In the genomic region with DNA sequence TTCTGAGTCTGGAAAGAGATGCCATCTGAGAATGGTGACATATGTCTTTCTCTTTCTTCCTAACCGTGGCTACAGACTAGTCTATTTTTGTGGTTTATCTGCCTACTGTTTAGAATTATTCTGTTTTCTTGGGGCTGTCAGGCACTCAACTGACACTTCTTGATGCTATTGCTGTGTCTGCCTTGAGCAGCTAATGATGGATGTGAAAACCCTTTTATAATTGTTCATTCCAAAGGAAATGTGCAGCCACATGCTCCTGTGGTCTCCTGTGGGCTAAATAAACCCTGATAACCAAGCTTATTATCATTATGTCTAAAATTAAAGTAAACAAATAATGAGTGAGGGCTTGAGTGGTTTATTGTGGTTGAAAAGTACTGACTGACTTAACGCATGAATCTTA, we compare ENCODE assay signal across 16 cellular contexts. TPM values are rescaled to one million over a fixed set of nuclear protein-coding genes. Genes with fewer than 3 reads are reported as not detected.
DNase-seq lines count a peak whose midpoint lies in the region; ATAC-seq and TF ChIP-seq lines count a peak whose summit lies in the region.
"Had no signal": no experiment of that assay in that cellular context is flagged by ENCODE, and none has a peak within 500 bp of the region (broad histone marks: within the 10 kb centered on the region; RNA-seq: fewer than 3 reads in every experiment).

No MANE protein-coding gene starts in this region.

- TF ChIP-seq CTCF in brain (conservative IDR thresholded peaks at IDR 0.05): no peak
- no peak for TF ChIP-seq CTCF in neural cell (IDR thresholded peaks at IDR 0.05; ENCODE audit: poor library complexity, severe bottlenecking)
- TF ChIP-seq CTCF in activated CD8-positive, alpha-beta T cell treated with anti-CD3 and anti-CD28 coated beads for 36 hours (IDR thresholded peaks at IDR 0.05): no peak
- no peak for TF ChIP-seq CTCF in Calu3 (IDR thresholded peaks at IDR 0.05; ENCODE audit: unreplicated experiment)

- H3K27ac Mint-ChIP-seq in brain (peak overlapping the region in 4 of 5 experiments; percentile 36 to 94 (median 64)), Calu3 (ENCODE audit: unreplicated experiment) (no peak overlapping the region)
- no peak overlapping the region for H3K27ac Mint-ChIP-seq in activated CD8-positive, alpha-beta T cell treated with anti-CD3 and anti-CD28 coated beads for 36 hours
- H3K27ac Mint-ChIP-seq: CD4-positive, alpha-beta memory T cell had no signal

- POLR2A ChIA-PET in activated CD8-positive, alpha-beta T cell treated with anti-CD3 and anti-CD28 coated beads for 36 hours (lab: Charles Lee): no interaction called here

- H3K4me1 Mint-ChIP-seq in brain (peaks cover 25% of the 10 kb centered on the region), Calu3 (ENCODE audit: low read depth, unreplicated experiment) (peaks cover 19% of the 10 kb centered on the region)
- H3K4me1 Mint-ChIP-seq in activated CD8-positive, alpha-beta T cell treated with anti-CD3 and anti-CD28 coated beads for 36 hours (ENCODE audit: low read depth): no peaks in the 10 kb centered on the region
- H3K4me1 Mint-ChIP-seq: CD4-positive, alpha-beta memory T cell had no signal

- no peak overlapping the region for H3K27ac ChIP-seq in neural cell (ENCODE audit: low read length)
- H3K27ac ChIP-seq: PC-9 had no signal

- H3K9ac ChIP-seq in neural cell (ENCODE audit: low read length): no peak overlapping the region

- no peak for ATAC-seq in activated CD8-positive, alpha-beta T cell treated with anti-CD3 and anti-CD28 coated beads for 36 hours
- no peak for ATAC-seq in HG02759 (IDR thresholded peaks at IDR 0.05; ENCODE audit: unreplicated experiment)

- no peaks in the 10 kb centered on the region for H3K36me3 Mint-ChIP-seq in brain
- no peaks in the 10 kb centered on the region for H3K36me3 Mint-ChIP-seq in activated CD8-positive, alpha-beta T cell treated with anti-CD3 and anti-CD28 coated beads for 36 hours (ENCODE audit: low read depth)
- H3K36me3 Mint-ChIP-seq in Calu3 (ENCODE audit: insufficient read depth, unreplicated experiment): peaks cover 9% of the 10 kb centered on the region
- H3K36me3 Mint-ChIP-seq: CD4-positive, alpha-beta memory T cell had no signal

- no peaks in the 10 kb centered on the region for H3K9me3 ChIP-seq in neural cell (ENCODE audit: low read length)
- H3K9me3 ChIP-seq: BE2C had no signal

- no peaks in the 10 kb centered on the region for H3K79me2 ChIP-seq in neural cell (replicated peaks; ENCODE audit: insufficient read depth, low read length)

- no TSS peak for BruUV-seq in Calu3 (replicated peaks; lab: Mats Ljungman, UMichigan)

- DNase-seq in NCI-H2107 treated with DMSO at 0.1 percent for 48 hours (lab: John Stamatoyannopoulos, UW; ENCODE audit: unreplicated experiment) (peak; percentile 36), NCI-H2107 (lab: John Stamatoyannopoulos, UW) (no peak), NCI-H1105 (lab: John Stamatoyannopoulos, UW) (peak; percentile 2), Calu3 (no peak)
- DNase-seq in activated CD8-positive, alpha-beta T cell treated with anti-CD3 and anti-CD28 coated beads for 36 hours: no peak
- DNase-seq: 8988T; BE2C; CD4-positive, alpha-beta memory T cell; GDM1; HCEC 1CT; KBM-7; NCI-H748 treated with DMSO at 0.1 percent for 48 hours; PC-9 had no signal

- peak; percentile 64 for TF ChIP-seq EP300 in neural cell (conservative IDR thresholded peaks at IDR 0.05; ENCODE audit: poor library complexity, severe bottlenecking)

- CTCF ChIA-PET in activated CD8-positive, alpha-beta T cell treated with anti-CD3 and anti-CD28 coated beads for 36 hours (lab: Charles Lee): interaction anchor here (1.4 kb wide), 1 partner anchor 13 kb away, joined by 3 read pairs; no protein-coding TSS in a partner anchor
- CTCF ChIA-PET in Calu3 (lab: Charles Lee): no interaction called here

- no peaks in the 10 kb centered on the region for H4K20me1 ChIP-seq in neural cell (ENCODE audit: insufficient read depth)

- intact Hi-C loops in activated CD8-positive, alpha-beta T cell treated with anti-CD3 and anti-CD28 coated beads for 36 hours (cut with micrococcal nuclease): no loop called here
- intact Hi-C loops in Calu3 (cut with micrococcal nuclease; ENCODE audit: unreplicated experiment): loop anchor here (5.0 kb wide), 1 partner anchor 52 kb away; the partner anchor contains the start of gene CXADR

- H3K36me3 ChIP-seq in neural cell (ENCODE audit: insufficient read depth, low read length): no peaks in the 10 kb centered on the region
- H3K36me3 ChIP-seq: BE2C had no signal

- peaks cover 7% of the 10 kb centered on the region for H3K27me3 Mint-ChIP-seq in brain
- H3K27me3 Mint-ChIP-seq in activated CD8-positive, alpha-beta T cell treated with anti-CD3 and anti-CD28 coated beads for 36 hours: peaks cover 4% of the 10 kb centered on the region
- no peaks in the 10 kb centered on the region for H3K27me3 Mint-ChIP-seq in Calu3 (ENCODE audit: unreplicated experiment)

- H3K4me3 ChIP-seq in neural cell (ENCODE audit: low read length): no peak overlapping the region
- H3K4me3 ChIP-seq: PC-9 had no signal

- H3F3A ChIP-seq in neural cell (ENCODE audit: insufficient read depth, low read length, poor library complexity, severe bottlenecking): no peaks in the 10 kb centered on the region

- H3K9me3 Mint-ChIP-seq in brain: no peaks in the 10 kb centered on the region
- H3K9me3 Mint-ChIP-seq in activated CD8-positive, alpha-beta T cell treated with anti-CD3 and anti-CD28 coated beads for 36 hours: no peaks in the 10 kb centered on the region
- no peaks in the 10 kb centered on the region for H3K9me3 Mint-ChIP-seq in Calu3 (ENCODE audit: low read depth, unreplicated experiment)
- H3K9me3 Mint-ChIP-seq: CD4-positive, alpha-beta memory T cell had no signal

- H3K4me3 Mint-ChIP-seq in brain (peak overlapping the region in 1 of 5 experiments; percentile 14), Calu3 (ENCODE audit: low read depth, unreplicated experiment) (no peak overlapping the region)
- H3K4me3 Mint-ChIP-seq in activated CD8-positive, alpha-beta T cell treated with anti-CD3 and anti-CD28 coated beads for 36 hours: no peak overlapping the region
- H3K4me3 Mint-ChIP-seq: CD4-positive, alpha-beta memory T cell had no signal

- no peak overlapping the region for H2AFZ ChIP-seq in neural cell (ENCODE audit: low read depth, low read length)
- H2AFZ ChIP-seq: PC-9 had no signal

- no peaks in the 10 kb centered on the region for H3K27me3 ChIP-seq in neural cell (ENCODE audit: insufficient read depth, low read depth, low read length)
- H3K27me3 ChIP-seq: BE2C had no signal

- H3K9me2 ChIP-seq in neural cell (ENCODE audit: insufficient read depth, low read length): no peaks in the 10 kb centered on the region

- no peak for TF ChIP-seq RAD21 in neural cell (conservative IDR thresholded peaks at IDR 0.05)

- no peak overlapping the region for H3K4me2 ChIP-seq in neural cell (ENCODE audit: low read length)
- H3K4me2 ChIP-seq: PC-9 had no signal

TF ChIP-seq in neural cell, 6 proteins besides CTCF, POLR2A, EP300 and RAD21:
- peak; percentile 41 for TF ChIP-seq POLR2AphosphoS5 (IDR thresholded peaks at IDR 0.05)
- no peak for TF ChIP-seq REST (IDR thresholded peaks at IDR 0.05; ENCODE audit: borderline replicate concordance)

RNA-seq across cellular contexts. Expression of gene CXADR, which starts 52.7 kb away (rescaled TPM):
- 17.3 TPM for polyA plus RNA-seq in brain (ENCODE audit: insufficient read depth, low read depth, low replicate concordance)
- polyA plus RNA-seq in neural cell: 174 and 175 TPM in 2 replicates
- polyA minus RNA-seq in neural cell: 483 and 528 TPM in 2 replicates
- total RNA-seq in activated CD8-positive, alpha-beta T cell treated with anti-CD3 and anti-CD28 coated beads for 36 hours: under 1 TPM; 0.20 to 0.29 TPM
- total RNA-seq in Calu3 (2022): 51.7 and 55.1 TPM in 2 replicates

Comparison
In these comparisons a context has a peak if more than half of its experiments do, and no peak if none do; other contexts are left out.
1. DNase-seq: peak in NCI-H2107 treated with DMSO at 0.1 percent for 48 hours (single experiment) and NCI-H1105 (single experiment); none in NCI-H2107 (single experiment), activated CD8-positive, alpha-beta T cell treated with anti-CD3 and anti-CD28 coated beads for 36 hours (single experiment) and Calu3 (single experiment).
2. H3K27ac Mint-ChIP-seq: peak in brain (4 of 5); none in activated CD8-positive, alpha-beta T cell treated with anti-CD3 and anti-CD28 coated beads for 36 hours (single experiment) and Calu3 (single experiment).
3. RNA of gene CXADR, which starts 52.7 kb away (total RNA-seq): 51.7 to 55.1 TPM in Calu3; 0.20 to 0.29 TPM in activated CD8-positive, alpha-beta T cell treated with anti-CD3 and anti-CD28 coated beads for 36 hours; every median in the first group is over 10 times any median in the second.